ENCODE assay signal across 18 cellular contexts in genomic region chr16:26198221-26198620, GRCh38.
DNase-seq lines count a peak whose midpoint lies in the region; ATAC-seq and TF ChIP-seq lines count a peak whose summit lies in the region.
"Had no signal": no experiment of that assay in that cellular context is flagged by ENCODE, and none has a peak within 500 bp of the region (broad histone marks: within the 10 kb centered on the region; RNA-seq: fewer than 3 reads in every experiment).

No MANE protein-coding gene starts in this region.

- peak overlapping the region; percentile 46 for H3K27ac Mint-ChIP-seq in neural progenitor cell
- H3K27ac Mint-ChIP-seq in effector memory CD8-positive, alpha-beta T cell = no peak overlapping the region
- H3K27ac Mint-ChIP-seq: CD4-positive, alpha-beta T cell; H9 had no signal

- peaks cover 3% of the 10 kb centered on the region for H3K27me3 Mint-ChIP-seq in neural progenitor cell (ENCODE audit: insufficient read depth, low read depth)
- no peaks in the 10 kb centered on the region for H3K27me3 Mint-ChIP-seq in effector memory CD8-positive, alpha-beta T cell

- no peaks in the 10 kb centered on the region for H3K36me3 Mint-ChIP-seq in neural progenitor cell
- peaks cover 2% of the 10 kb centered on the region for H3K36me3 Mint-ChIP-seq in effector memory CD8-positive, alpha-beta T cell (ENCODE audit: insufficient read depth)

- no peak overlapping the region for H3K4me2 ChIP-seq in neural progenitor cell
- H3K4me2 ChIP-seq: A549 had no signal

- H3K4me1 ChIP-seq in cardiac muscle cell (ENCODE audit: low read depth) (peaks cover 6% of the 10 kb centered on the region), left ventricle myocardium inferior (peaks cover 13% of the 10 kb centered on the region), neural progenitor cell (no peaks in the 10 kb centered on the region)
- H3K4me1 ChIP-seq: A549, Caco-2 had no signal

- H3K27me3 ChIP-seq in cardiac muscle cell (no peaks in the 10 kb centered on the region), left ventricle myocardium inferior (ENCODE audit: low read depth) (no peaks in the 10 kb centered on the region), neural progenitor cell (no peaks in the 10 kb centered on the region)

- H3F3A ChIP-seq in neural progenitor cell (ENCODE audit: low read depth) = peaks cover 8% of the 10 kb centered on the region

- intact Hi-C loops in left ventricle myocardium inferior (cut with micrococcal nuclease) = no loop called here

- H3K4me1 Mint-ChIP-seq in neural progenitor cell = peaks cover 21% of the 10 kb centered on the region
- no peaks in the 10 kb centered on the region for H3K4me1 Mint-ChIP-seq in effector memory CD8-positive, alpha-beta T cell (ENCODE audit: low read depth in 2 of 2)

- no peak for ATAC-seq in effector memory CD8-positive, alpha-beta T cell (replicated peaks)
- ATAC-seq: A549 had no signal

- no peak overlapping the region for H3K9ac ChIP-seq in neural progenitor cell

- no peak for DNase-seq in cardiac muscle cell (ENCODE audit: low read depth in 1 of 2, low spot score in 1 of 2)
- no peak for DNase-seq in left ventricle myocardium inferior
- peak; percentile 25 for DNase-seq in left kidney (ENCODE audit: low read depth, low spot score)
- no peak for DNase-seq in neural progenitor cell (ENCODE audit: low spot score)
- DNase-seq in NCI-H748 treated with DMSO at 0.1 percent for 48 hours (lab: John Stamatoyannopoulos, UW) = no peak
- no peak for DNase-seq in effector memory CD8-positive, alpha-beta T cell
- DNase-seq in DMS 273 (lab: John Stamatoyannopoulos, UW; ENCODE audit: unreplicated experiment) = no peak
- DNase-seq: AML-193; CD4-positive, alpha-beta T cell; DMS153; DMS79; GF-D8; GOT3; H9 had no signal

- H4K20me1 ChIP-seq in neural progenitor cell (ENCODE audit: low read depth) = no peaks in the 10 kb centered on the region

- H3K79me2 ChIP-seq in neural progenitor cell (ENCODE audit: low read depth) = no peaks in the 10 kb centered on the region

- H3K9me3 ChIP-seq in cardiac muscle cell (ENCODE audit: low read depth) (no peaks in the 10 kb centered on the region), left ventricle myocardium inferior (replicated peaks) (no peaks in the 10 kb centered on the region), neural progenitor cell (ENCODE audit: low read depth) (no peaks in the 10 kb centered on the region)
- H3K9me3 ChIP-seq: A549, Caco-2 had no signal

- TF ChIP-seq CTCF in cardiac muscle cell (IDR thresholded peaks at IDR 0.05; ENCODE audit: low read depth, low read length) = no peak
- TF ChIP-seq CTCF in left ventricle myocardium inferior (IDR thresholded peaks at IDR 0.05; ENCODE audit: borderline replicate concordance) = no peak
- no peak for TF ChIP-seq CTCF in neural progenitor cell (IDR thresholded peaks at IDR 0.05)

- H3K4me3 ChIP-seq in cardiac muscle cell (no peak overlapping the region), left ventricle myocardium inferior (no peak overlapping the region), neural progenitor cell (no peak overlapping the region)
- H3K4me3 ChIP-seq: A549 had no signal

- no peak overlapping the region for H3K4me3 Mint-ChIP-seq in neural progenitor cell
- H3K4me3 Mint-ChIP-seq in effector memory CD8-positive, alpha-beta T cell = no peak overlapping the region
- H3K4me3 Mint-ChIP-seq: CD4-positive, alpha-beta T cell; H9 had no signal

- no peaks in the 10 kb centered on the region for H3K9me3 Mint-ChIP-seq in neural progenitor cell
- peaks cover 6 to 13% of the 10 kb centered on the region in 2 donors for H3K9me3 Mint-ChIP-seq in effector memory CD8-positive, alpha-beta T cell
- H3K9me3 Mint-ChIP-seq: CD4-positive, alpha-beta T cell; H9 had no signal

- H3K27ac ChIP-seq in cardiac muscle cell (peak overlapping the region; percentile 73), left ventricle myocardium inferior (replicated peaks) (no peak overlapping the region), neural progenitor cell (no peak overlapping the region)
- H3K27ac ChIP-seq: 22Rv1, A549, C4-2B had no signal

- H3K36me3 ChIP-seq in cardiac muscle cell = no peaks in the 10 kb centered on the region
- no peaks in the 10 kb centered on the region for H3K36me3 ChIP-seq in left ventricle myocardium inferior
- no peaks in the 10 kb centered on the region for H3K36me3 ChIP-seq in neural progenitor cell

- H2AFZ ChIP-seq in neural progenitor cell (replicated peaks) = peak overlapping the region; percentile 9
